In genomic region chr15:70074380-70074779, GRCh38 we compare ENCODE assay signal across 1 cellular context.
TF ChIP-seq lines count a peak whose summit lies in the region.

No MANE protein-coding gene starts in this region.

TF ChIP-seq in GM23338, 12 proteins besides CTCF, POLR2A, EP300 and RAD21 (continued from another document):
- no peak for TF ChIP-seq CREB1 (CRISPR knock-in tag; IDR thresholded peaks at IDR 0.05; ENCODE audit: low read depth)
- TF ChIP-seq EZH2 (IDR thresholded peaks at IDR 0.05; ENCODE audit: low read depth, unreplicated experiment), result no peak
- TF ChIP-seq EZH2phosphoT487 (IDR thresholded peaks at IDR 0.05; ENCODE audit: unreplicated experiment), result no peak
- TF ChIP-seq POLR2AphosphoS5 (IDR thresholded peaks at IDR 0.05; ENCODE audit: low read depth), result no peak
- TF ChIP-seq, protein P1, sequence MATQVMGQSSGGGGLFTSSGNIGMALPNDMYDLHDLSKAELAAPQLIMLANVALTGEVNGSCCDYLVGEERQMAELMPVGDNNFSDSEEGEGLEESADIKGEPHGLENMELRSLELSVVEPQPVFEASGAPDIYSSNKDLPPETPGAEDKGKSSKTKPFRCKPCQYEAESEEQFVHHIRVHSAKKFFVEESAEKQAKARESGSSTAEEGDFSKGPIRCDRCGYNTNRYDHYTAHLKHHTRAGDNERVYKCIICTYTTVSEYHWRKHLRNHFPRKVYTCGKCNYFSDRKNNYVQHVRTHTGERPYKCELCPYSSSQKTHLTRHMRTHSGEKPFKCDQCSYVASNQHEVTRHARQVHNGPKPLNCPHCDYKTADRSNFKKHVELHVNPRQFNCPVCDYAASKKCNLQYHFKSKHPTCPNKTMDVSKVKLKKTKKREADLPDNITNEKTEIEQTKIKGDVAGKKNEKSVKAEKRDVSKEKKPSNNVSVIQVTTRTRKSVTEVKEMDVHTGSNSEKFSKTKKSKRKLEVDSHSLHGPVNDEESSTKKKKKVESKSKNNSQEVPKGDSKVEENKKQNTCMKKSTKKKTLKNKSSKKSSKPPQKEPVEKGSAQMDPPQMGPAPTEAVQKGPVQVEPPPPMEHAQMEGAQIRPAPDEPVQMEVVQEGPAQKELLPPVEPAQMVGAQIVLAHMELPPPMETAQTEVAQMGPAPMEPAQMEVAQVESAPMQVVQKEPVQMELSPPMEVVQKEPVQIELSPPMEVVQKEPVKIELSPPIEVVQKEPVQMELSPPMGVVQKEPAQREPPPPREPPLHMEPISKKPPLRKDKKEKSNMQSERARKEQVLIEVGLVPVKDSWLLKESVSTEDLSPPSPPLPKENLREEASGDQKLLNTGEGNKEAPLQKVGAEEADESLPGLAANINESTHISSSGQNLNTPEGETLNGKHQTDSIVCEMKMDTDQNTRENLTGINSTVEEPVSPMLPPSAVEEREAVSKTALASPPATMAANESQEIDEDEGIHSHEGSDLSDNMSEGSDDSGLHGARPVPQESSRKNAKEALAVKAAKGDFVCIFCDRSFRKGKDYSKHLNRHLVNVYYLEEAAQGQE (IDR thresholded peaks at IDR 0.05; ENCODE audit: unreplicated experiment), result no peak
- no peak for TF ChIP-seq ZNF331 (CRISPR knock-in tag; IDR thresholded peaks at IDR 0.05; ENCODE audit: low read depth)
- TF ChIP-seq JUNB (IDR thresholded peaks at IDR 0.05; ENCODE audit: unreplicated experiment), result no peak
- TF ChIP-seq, protein P2, sequence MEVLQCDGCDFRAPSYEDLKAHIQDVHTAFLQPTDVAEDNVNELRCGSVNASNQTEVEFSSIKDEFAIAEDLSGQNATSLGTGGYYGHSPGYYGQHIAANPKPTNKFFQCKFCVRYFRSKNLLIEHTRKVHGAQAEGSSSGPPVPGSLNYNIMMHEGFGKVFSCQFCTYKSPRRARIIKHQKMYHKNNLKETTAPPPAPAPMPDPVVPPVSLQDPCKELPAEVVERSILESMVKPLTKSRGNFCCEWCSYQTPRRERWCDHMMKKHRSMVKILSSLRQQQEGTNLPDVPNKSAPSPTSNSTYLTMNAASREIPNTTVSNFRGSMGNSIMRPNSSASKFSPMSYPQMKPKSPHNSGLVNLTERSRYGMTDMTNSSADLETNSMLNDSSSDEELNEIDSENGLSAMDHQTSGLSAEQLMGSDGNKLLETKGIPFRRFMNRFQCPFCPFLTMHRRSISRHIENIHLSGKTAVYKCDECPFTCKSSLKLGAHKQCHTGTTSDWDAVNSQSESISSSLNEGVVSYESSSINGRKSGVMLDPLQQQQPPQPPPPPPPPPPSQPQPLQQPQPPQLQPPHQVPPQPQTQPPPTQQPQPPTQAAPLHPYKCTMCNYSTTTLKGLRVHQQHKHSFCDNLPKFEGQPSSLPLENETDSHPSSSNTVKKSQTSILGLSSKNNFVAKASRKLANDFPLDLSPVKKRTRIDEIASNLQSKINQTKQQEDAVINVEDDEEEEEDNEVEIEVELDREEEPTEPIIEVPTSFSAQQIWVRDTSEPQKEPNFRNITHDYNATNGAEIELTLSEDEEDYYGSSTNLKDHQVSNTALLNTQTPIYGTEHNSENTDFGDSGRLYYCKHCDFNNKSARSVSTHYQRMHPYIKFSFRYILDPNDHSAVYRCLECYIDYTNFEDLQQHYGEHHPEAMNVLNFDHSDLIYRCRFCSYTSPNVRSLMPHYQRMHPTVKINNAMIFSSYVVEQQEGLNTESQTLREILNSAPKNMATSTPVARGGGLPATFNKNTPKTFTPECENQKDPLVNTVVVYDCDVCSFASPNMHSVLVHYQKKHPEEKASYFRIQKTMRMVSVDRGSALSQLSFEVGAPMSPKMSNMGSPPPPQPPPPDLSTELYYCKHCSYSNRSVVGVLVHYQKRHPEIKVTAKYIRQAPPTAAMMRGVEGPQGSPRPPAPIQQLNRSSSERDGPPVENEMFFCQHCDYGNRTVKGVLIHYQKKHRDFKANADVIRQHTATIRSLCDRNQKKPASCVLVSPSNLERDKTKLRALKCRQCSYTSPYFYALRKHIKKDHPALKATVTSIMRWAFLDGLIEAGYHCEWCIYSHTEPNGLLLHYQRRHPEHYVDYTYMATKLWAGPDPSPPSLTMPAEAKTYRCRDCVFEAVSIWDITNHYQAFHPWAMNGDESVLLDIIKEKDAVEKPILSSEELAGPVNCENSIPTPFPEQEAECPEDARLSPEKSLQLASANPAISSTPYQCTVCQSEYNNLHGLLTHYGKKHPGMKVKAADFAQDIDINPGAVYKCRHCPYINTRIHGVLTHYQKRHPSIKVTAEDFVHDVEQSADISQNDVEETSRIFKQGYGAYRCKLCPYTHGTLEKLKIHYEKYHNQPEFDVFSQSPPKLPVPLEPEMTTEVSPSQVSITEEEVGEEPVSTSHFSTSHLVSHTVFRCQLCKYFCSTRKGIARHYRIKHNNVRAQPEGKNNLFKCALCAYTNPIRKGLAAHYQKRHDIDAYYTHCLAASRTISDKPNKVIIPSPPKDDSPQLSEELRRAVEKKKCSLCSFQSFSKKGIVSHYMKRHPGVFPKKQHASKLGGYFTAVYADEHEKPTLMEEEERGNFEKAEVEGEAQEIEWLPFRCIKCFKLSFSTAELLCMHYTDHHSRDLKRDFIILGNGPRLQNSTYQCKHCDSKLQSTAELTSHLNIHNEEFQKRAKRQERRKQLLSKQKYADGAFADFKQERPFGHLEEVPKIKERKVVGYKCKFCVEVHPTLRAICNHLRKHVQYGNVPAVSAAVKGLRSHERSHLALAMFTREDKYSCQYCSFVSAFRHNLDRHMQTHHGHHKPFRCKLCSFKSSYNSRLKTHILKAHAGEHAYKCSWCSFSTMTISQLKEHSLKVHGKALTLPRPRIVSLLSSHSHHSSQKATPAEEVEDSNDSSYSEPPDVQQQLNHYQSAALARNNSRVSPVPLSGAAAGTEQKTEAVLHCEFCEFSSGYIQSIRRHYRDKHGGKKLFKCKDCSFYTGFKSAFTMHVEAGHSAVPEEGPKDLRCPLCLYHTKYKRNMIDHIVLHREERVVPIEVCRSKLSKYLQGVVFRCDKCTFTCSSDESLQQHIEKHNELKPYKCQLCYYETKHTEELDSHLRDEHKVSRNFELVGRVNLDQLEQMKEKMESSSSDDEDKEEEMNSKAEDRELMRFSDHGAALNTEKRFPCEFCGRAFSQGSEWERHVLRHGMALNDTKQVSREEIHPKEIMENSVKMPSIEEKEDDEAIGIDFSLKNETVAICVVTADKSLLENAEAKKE (CRISPR knock-in tag; IDR thresholded peaks at IDR 0.05), result no peak
- no peak for TF ChIP-seq ZNF114 (CRISPR knock-in tag; IDR thresholded peaks at IDR 0.05)
- TF ChIP-seq NANOG (IDR thresholded peaks at IDR 0.05; ENCODE audit: borderline replicate concordance), result no peak
- TF ChIP-seq, protein P3, sequence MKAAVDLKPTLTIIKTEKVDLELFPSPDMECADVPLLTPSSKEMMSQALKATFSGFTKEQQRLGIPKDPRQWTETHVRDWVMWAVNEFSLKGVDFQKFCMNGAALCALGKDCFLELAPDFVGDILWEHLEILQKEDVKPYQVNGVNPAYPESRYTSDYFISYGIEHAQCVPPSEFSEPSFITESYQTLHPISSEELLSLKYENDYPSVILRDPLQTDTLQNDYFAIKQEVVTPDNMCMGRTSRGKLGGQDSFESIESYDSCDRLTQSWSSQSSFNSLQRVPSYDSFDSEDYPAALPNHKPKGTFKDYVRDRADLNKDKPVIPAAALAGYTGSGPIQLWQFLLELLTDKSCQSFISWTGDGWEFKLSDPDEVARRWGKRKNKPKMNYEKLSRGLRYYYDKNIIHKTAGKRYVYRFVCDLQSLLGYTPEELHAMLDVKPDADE (IDR thresholded peaks at IDR 0.05), result no peak
